In the genomic region with DNA sequence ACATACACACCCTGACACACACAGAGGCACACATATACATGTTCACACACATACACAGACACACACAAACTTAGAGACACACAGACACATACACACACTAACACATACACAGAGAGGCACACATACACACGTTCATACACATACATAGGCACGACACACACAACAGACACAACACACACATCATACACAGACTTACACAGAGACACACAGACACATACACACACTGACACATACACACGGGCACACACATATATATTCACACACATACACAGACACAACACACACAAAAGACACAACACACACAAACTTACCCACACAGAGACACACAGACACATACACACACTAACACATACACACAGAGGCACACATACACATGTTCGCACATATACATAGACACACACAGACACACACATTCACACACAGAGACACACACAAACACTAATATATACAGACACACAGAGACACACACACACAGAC, we compare ENCODE assay signal across 2 cellular contexts.
A peak's percentile ranks its signal among the peaks of the same experiment; 100 is the strongest.
TF ChIP-seq lines count a peak whose summit lies in the region.

No MANE protein-coding gene starts in this region.

TF ChIP-seq in A549, 52 proteins besides CTCF, POLR2A, EP300 and RAD21:
- no peak for TF ChIP-seq PHF8 (IDR thresholded peaks at IDR 0.05; ENCODE audit: borderline replicate concordance, low read depth)
- TF ChIP-seq TP53 (CRISPR knock-in tag; IDR thresholded peaks at IDR 0.05), result no peak
- no peak for TF ChIP-seq EHMT2 (IDR thresholded peaks at IDR 0.05; ENCODE audit: low read depth)
- TF ChIP-seq JUN (IDR thresholded peaks at IDR 0.05), result no peak
- TF ChIP-seq E2F6 (IDR thresholded peaks at IDR 0.05; ENCODE audit: borderline replicate concordance, low read depth), result no peak
- no peak for TF ChIP-seq SMC3 (IDR thresholded peaks at IDR 0.05)
- no peak for TF ChIP-seq ZNF302 (CRISPR knock-in tag; IDR thresholded peaks at IDR 0.05)
- TF ChIP-seq, protein P1, sequence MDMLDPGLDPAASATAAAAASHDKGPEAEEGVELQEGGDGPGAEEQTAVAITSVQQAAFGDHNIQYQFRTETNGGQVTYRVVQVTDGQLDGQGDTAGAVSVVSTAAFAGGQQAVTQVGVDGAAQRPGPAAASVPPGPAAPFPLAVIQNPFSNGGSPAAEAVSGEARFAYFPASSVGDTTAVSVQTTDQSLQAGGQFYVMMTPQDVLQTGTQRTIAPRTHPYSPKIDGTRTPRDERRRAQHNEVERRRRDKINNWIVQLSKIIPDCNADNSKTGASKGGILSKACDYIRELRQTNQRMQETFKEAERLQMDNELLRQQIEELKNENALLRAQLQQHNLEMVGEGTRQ (IDR thresholded peaks at IDR 0.05), result no peak
- TF ChIP-seq, protein P2, sequence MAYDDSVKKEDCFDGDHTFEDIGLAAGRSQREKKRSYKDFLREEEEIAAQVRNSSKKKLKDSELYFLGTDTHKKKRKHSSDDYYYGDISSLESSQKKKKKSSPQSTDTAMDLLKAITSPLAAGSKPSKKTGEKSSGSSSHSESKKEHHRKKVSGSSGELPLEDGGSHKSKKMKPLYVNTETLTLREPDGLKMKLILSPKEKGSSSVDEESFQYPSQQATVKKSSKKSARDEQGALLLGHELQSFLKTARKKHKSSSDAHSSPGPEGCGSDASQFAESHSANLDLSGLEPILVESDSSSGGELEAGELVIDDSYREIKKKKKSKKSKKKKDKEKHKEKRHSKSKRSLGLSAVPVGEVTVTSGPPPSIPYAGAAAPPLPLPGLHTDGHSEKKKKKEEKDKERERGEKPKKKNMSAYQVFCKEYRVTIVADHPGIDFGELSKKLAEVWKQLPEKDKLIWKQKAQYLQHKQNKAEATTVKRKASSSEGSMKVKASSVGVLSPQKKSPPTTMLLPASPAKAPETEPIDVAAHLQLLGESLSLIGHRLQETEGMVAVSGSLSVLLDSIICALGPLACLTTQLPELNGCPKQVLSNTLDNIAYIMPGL (CRISPR knock-in tag; IDR thresholded peaks at IDR 0.05; ENCODE audit: borderline replicate concordance), result no peak
- no peak for TF ChIP-seq JUNB (IDR thresholded peaks at IDR 0.05)

TF ChIP-seq in GM12878, 131 proteins besides CTCF, POLR2A, EP300 and RAD21:
- TF ChIP-seq EED (IDR thresholded peaks at IDR 0.05; ENCODE audit: low read depth) (no peak), SIX5 (IDR thresholded peaks at IDR 0.05; ENCODE audit: low read depth, low read length, severe bottlenecking) (no peak), NBN (IDR thresholded peaks at IDR 0.05) (0 out of 2 replicates have a peak, but pooled peaks have one; percentile 28), HDGF (IDR thresholded peaks at IDR 0.05) (peak; percentile 86)
- TF ChIP-seq, protein P3, sequence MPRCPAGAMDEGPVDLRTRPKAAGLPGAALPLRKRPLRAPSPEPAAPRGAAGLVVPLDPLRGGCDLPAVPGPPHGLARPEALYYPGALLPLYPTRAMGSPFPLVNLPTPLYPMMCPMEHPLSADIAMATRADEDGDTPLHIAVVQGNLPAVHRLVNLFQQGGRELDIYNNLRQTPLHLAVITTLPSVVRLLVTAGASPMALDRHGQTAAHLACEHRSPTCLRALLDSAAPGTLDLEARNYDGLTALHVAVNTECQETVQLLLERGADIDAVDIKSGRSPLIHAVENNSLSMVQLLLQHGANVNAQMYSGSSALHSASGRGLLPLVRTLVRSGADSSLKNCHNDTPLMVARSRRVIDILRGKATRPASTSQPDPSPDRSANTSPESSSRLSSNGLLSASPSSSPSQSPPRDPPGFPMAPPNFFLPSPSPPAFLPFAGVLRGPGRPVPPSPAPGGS (IDR thresholded peaks at IDR 0.05; ENCODE audit: borderline replicate concordance, insufficient read depth, low read depth, low read length, poor library complexity, severe bottlenecking), result peak; percentile 47
